34 cellular contexts compared by ENCODE assay signal in the genomic region with DNA sequence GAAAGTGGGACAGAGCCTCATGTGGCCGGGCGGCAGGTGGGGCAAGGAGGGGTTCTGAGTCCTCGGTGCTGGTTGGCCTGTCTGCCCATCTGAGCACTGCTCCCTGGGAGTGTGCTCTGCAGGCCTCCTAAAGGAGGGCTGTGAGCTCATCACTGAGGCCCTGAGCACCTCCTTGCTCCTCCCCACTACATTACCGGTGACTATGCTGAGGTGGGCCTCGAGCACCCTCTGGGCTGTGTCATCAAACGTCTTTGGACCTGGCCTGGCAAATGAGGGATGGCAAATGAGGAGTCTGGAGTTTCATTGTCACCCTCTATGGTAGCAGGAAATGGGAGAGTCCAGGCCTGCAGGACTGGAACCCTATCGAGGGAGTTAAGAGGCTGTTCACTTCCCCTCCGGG.
"Had no signal": no experiment of that assay in that cellular context is flagged by ENCODE, and none has a peak within 500 bp of the region (broad histone marks: within the 10 kb centered on the region; RNA-seq: fewer than 3 reads in every experiment).

No MANE protein-coding gene starts in this region.

- H3K27ac Mint-ChIP-seq: activated B cell treated with CpG ODN at 0.5 μM for 24 hours; activated CD4-positive, alpha-beta memory T cell treated with anti-CD3 and anti-CD28 coated beads, Interleukin-2, amount 10 ng/mL, durations not matched to agents 7 days and 5 days; activated CD4-positive, alpha-beta T cell treated with anti-CD3 and anti-CD28 coated beads, Interleukin-2, amount 10 ng/mL, durations not matched to agents 7 days and 5 days; activated CD8-positive, alpha-beta memory T cell treated with anti-CD3 and anti-CD28 coated beads, Interleukin-2, amount 10 ng/mL, durations not matched to agents 7 days and 5 days; activated CD8-positive, alpha-beta T cell treated with anti-CD3 and anti-CD28 coated beads, Interleukin-2, amount 10 ng/mL, durations not matched to agents 7 days and 5 days; activated naive CD4-positive, alpha-beta T cell treated with anti-CD3 and anti-CD28 coated beads for 36 hours; activated naive CD4-positive, alpha-beta T cell treated with anti-CD3 and anti-CD28 coated beads, Interleukin-2, amount 50 U/mL, for 72 hours; activated naive CD8-positive, alpha-beta T cell treated with anti-CD3 and anti-CD28 coated beads for 36 hours; activated T-cell treated with anti-CD3 and anti-CD28 coated beads, Interleukin-2, amount 50 U/mL, for 72 hours; activated T-helper 1 cell treated with anti-CD3 and anti-CD28 coated beads, Interleukin-12 subunit alpha, Interleukin-12 subunit beta, Interleukin-2, Interleukin-4 antibody, amounts not matched to agents 30 ng/mL and 10 ng/mL and 1 ng/mL, durations not matched to agents 14 hours and 24 hours and 36 hours; activated T-helper 17 cell treated with anti-CD3 and anti-CD28 coated beads, Interleukin-2, amount 50 U/mL, for 72 hours; T-cell; T-helper 17 cell had no signal

- H3K9me3 Mint-ChIP-seq: activated B cell treated with CpG ODN at 0.5 μM for 24 hours; activated T-helper 17 cell treated with anti-CD3 and anti-CD28 coated beads, Interleukin-2, amount 50 U/mL, for 72 hours had no signal

- H3K36me3 ChIP-seq: adrenal gland, brain microvascular endothelial cell, breast epithelium had no signal

- H3K27me3 Mint-ChIP-seq: activated CD4-positive, alpha-beta memory T cell treated with anti-CD3 and anti-CD28 coated beads, Interleukin-2, amount 10 ng/mL, durations not matched to agents 7 days and 5 days had no signal

- H3K4me1 Mint-ChIP-seq: activated T-helper 17 cell treated with anti-CD3 and anti-CD28 coated beads, Interleukin-2, amount 50 U/mL, for 72 hours had no signal

- ATAC-seq: activated CD8-positive, alpha-beta memory T cell treated with anti-CD3 and anti-CD28 coated beads, Interleukin-2, amount 10 ng/mL, durations not matched to agents 7 days and 5 days; activated CD8-positive, alpha-beta T cell treated with anti-CD3 and anti-CD28 coated beads, Interleukin-2, amount 10 ng/mL, durations not matched to agents 7 days and 5 days; activated naive CD4-positive, alpha-beta T cell treated with anti-CD3 and anti-CD28 coated beads, Interleukin-2, amount 50 U/mL, for 72 hours; activated T-cell treated with anti-CD3 and anti-CD28 coated beads, Interleukin-2, amount 50 U/mL, for 4 hours; activated T-cell treated with anti-CD3 and anti-CD28 coated beads, Interleukin-2, amount 50 U/mL, for 72 hours; activated T-helper 17 cell treated with anti-CD3 and anti-CD28 coated beads, Interleukin-2, amount 50 U/mL, for 72 hours; body of pancreas; T-cell; T-helper 17 cell had no signal

- H3K4me1 ChIP-seq: adrenal gland, body of pancreas, breast epithelium had no signal

- H3K4me3 Mint-ChIP-seq: activated B cell treated with CpG ODN at 0.5 μM for 24 hours; activated CD4-positive, alpha-beta memory T cell treated with anti-CD3 and anti-CD28 coated beads, Interleukin-2, amount 10 ng/mL, durations not matched to agents 7 days and 5 days; activated CD4-positive, alpha-beta T cell treated with anti-CD3 and anti-CD28 coated beads, Interleukin-2, amount 10 ng/mL, durations not matched to agents 7 days and 5 days; activated CD8-positive, alpha-beta memory T cell treated with anti-CD3 and anti-CD28 coated beads, Interleukin-2, amount 10 ng/mL, durations not matched to agents 7 days and 5 days; activated CD8-positive, alpha-beta T cell treated with anti-CD3 and anti-CD28 coated beads, Interleukin-2, amount 10 ng/mL, durations not matched to agents 7 days and 5 days; activated naive CD4-positive, alpha-beta T cell treated with anti-CD3 and anti-CD28 coated beads for 36 hours; activated naive CD8-positive, alpha-beta T cell treated with anti-CD3 and anti-CD28 coated beads for 36 hours; activated T-cell treated with anti-CD3 and anti-CD28 coated beads, Interleukin-2, amount 50 U/mL, for 4 hours; activated T-cell treated with anti-CD3 and anti-CD28 coated beads, Interleukin-2, amount 50 U/mL, for 72 hours; activated T-helper 1 cell treated with anti-CD3 and anti-CD28 coated beads, Interleukin-12 subunit alpha, Interleukin-12 subunit beta, Interleukin-2, Interleukin-4 antibody, amounts not matched to agents 30 ng/mL and 10 ng/mL and 1 ng/mL, durations not matched to agents 14 hours and 24 hours and 36 hours; activated T-helper 17 cell treated with anti-CD3 and anti-CD28 coated beads, Interleukin-2, amount 50 U/mL, for 72 hours; T-cell; T-helper 17 cell had no signal

- H3K4me3 ChIP-seq: adrenal gland, body of pancreas, breast epithelium had no signal

- H3K27ac ChIP-seq: adrenal gland, body of pancreas, brain microvascular endothelial cell, breast epithelium, VCaP had no signal

- DNase-seq: activated B cell treated with CpG ODN at 0.5 μM for 24 hours; activated CD4-positive, alpha-beta memory T cell treated with anti-CD3 and anti-CD28 coated beads, Interleukin-2, amount 10 ng/mL, durations not matched to agents 7 days and 5 days; activated CD4-positive, alpha-beta T cell treated with anti-CD3 and anti-CD28 coated beads for 4 hours; activated CD4-positive, alpha-beta T cell treated with anti-CD3 and anti-CD28 coated beads, Interleukin-2, amount 10 ng/mL, durations not matched to agents 7 days and 5 days; activated CD4-positive, alpha-beta T cell treated with anti-CD3 and anti-CD28 coated beads, Interleukin-2, amount 50 U/mL, for 48 hours; activated CD4-positive, CD25-positive, alpha-beta regulatory T cell treated with anti-CD3 and anti-CD28 coated beads, Interleukin-2, amount 50 U/mL, for 72 hours; activated CD8-positive, alpha-beta memory T cell treated with anti-CD3 and anti-CD28 coated beads for 24 hours; activated CD8-positive, alpha-beta memory T cell treated with anti-CD3 and anti-CD28 coated beads, Interleukin-2, amount 10 ng/mL, durations not matched to agents 7 days and 5 days; activated CD8-positive, alpha-beta memory T cell treated with anti-CD3 and anti-CD28 coated beads, Interleukin-2, amount 50 U/mL, for 48 hours; activated CD8-positive, alpha-beta T cell treated with anti-CD3 and anti-CD28 coated beads, Interleukin-2, amount 10 ng/mL, durations not matched to agents 7 days and 5 days; activated effector memory CD4-positive, alpha-beta T cell treated with anti-CD3 and anti-CD28 coated beads, Interleukin-2, amount 50 U/mL, for 16 hours; activated gamma-delta T cell treated with Interleukin-2 at 50 U/mL for 16 hours; activated naive CD4-positive, alpha-beta T cell; activated naive CD4-positive, alpha-beta T cell treated with anti-CD3 and anti-CD28 coated beads for 36 hours; activated naive CD4-positive, alpha-beta T cell treated with anti-CD3 and anti-CD28 coated beads, Interleukin-2, amount 50 U/mL, for 16 hours; activated naive CD8-positive, alpha-beta T cell treated with anti-CD3 and anti-CD28 coated beads for 36 hours; activated T-cell treated with anti-CD3 and anti-CD28 coated beads, Interleukin-2, amount 50 U/mL, for 1 hour; activated T-cell treated with anti-CD3 and anti-CD28 coated beads, Interleukin-2, amount 50 U/mL, for 4 hours; activated T-cell treated with anti-CD3 and anti-CD28 coated beads, Interleukin-2, amount 50 U/mL, for 72 hours; amniotic stem cell; aorta; brain microvascular endothelial cell; central memory CD4-positive, alpha-beta T cell; T-cell; T-helper 17 cell had no signal

- H3K9me3 ChIP-seq: adrenal gland, body of pancreas had no signal

- FAIRE-seq: astrocyte, TTC549 had no signal

- H3K27me3 ChIP-seq: adrenal gland, body of pancreas, brain microvascular endothelial cell, breast epithelium had no signal
